ENCODE assay signal across 8 cellular contexts in the genomic region with DNA sequence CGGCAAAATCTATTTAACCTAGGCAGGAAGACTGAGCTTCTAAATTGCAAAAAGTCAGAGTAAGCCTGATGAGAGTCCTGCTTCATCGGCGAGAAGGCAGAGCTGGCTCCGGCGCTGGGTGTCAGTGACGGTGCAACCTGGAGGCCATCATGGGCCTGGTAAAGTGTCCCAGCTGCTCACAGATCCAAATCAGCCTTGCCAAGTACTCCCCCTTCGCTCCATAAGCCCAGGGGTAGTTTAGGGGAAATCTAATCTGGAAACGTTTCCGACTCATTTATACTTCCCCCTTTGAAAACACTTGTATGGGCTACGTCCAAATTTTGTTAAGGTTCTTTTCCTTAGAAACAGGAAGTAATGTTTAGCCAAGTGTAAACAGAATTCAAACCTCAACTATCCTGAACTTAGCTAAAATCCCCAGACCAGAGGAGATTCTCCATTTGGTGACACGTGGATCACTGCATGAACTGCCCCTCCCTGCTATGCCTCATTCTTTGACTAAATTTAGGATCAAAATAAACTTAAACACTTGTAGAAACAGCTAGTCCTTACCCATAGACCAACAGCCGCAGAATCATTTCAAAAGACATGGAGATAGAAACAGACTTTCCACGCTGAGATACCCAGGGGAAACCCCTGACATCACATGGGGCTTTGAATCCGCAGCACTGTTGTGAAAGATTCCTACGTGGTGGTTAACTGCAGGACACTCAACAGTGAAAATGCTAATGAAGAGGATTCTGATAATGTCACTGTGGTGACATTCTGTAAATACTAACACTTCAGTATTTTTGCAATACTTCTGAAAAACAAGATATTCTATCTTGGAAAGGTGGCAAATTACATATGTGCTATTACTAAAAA.
DNase-seq lines count a peak whose midpoint lies in the region; ATAC-seq lines count a peak whose summit lies in the region.

No MANE protein-coding gene starts in this region.

- peak overlapping the region; percentile 9 to 33 (median 17) for H3K4me3 ChIP-seq in subcutaneous abdominal adipose tissue (ENCODE audit: low read depth in 1 of 5, low read length in 5 of 5)

- H3K27me3 ChIP-seq in subcutaneous abdominal adipose tissue (ENCODE audit: control insufficient read depth in 5 of 5, insufficient read depth in 4 of 5, low read length in 5 of 5) = no peaks in the 10 kb centered on the region

- peaks cover 51 to 80% (median 63%) of the 10 kb centered on the region in 5 donors for H3K36me3 ChIP-seq in subcutaneous abdominal adipose tissue (ENCODE audit: control insufficient read depth in 5 of 5, insufficient read depth in 5 of 5, low read length in 5 of 5)

- H3K36me3 Mint-ChIP-seq in activated naive CD4-positive, alpha-beta T cell treated with anti-CD3 and anti-CD28 coated beads for 36 hours (ENCODE audit: low read depth) = peaks cover 11% of the 10 kb centered on the region
- peaks cover 65% of the 10 kb centered on the region for H3K36me3 Mint-ChIP-seq in activated T-helper 17 cell treated with anti-CD3 and anti-CD28 coated beads, Interleukin-2, amount 50 U/mL, for 72 hours (ENCODE audit: low read depth)

- peak overlapping the region in 4 of 5 donors; percentile 16 to 61 (median 54) for H3K9ac ChIP-seq in subcutaneous abdominal adipose tissue (ENCODE audit: low read length in 5 of 5)

- peaks cover 25% of the 10 kb centered on the region for H3K4me1 Mint-ChIP-seq in activated naive CD4-positive, alpha-beta T cell treated with anti-CD3 and anti-CD28 coated beads for 36 hours (ENCODE audit: low read depth)
- peaks cover 14% of the 10 kb centered on the region for H3K4me1 Mint-ChIP-seq in activated T-helper 17 cell treated with anti-CD3 and anti-CD28 coated beads, Interleukin-2, amount 50 U/mL, for 72 hours

- CTCF ChIA-PET in activated naive CD4-positive, alpha-beta T cell treated with anti-CD3 and anti-CD28 coated beads for 36 hours (lab: Charles Lee) = interaction anchor here (0.5 kb wide), 1 partner anchor 1242 kb away, joined by 3 read pairs; no protein-coding TSS in a partner anchor

- H3K4me3 Mint-ChIP-seq in activated naive CD4-positive, alpha-beta T cell treated with anti-CD3 and anti-CD28 coated beads for 36 hours = no peak overlapping the region
- peak overlapping the region; percentile 70 for H3K4me3 Mint-ChIP-seq in activated T-helper 17 cell treated with anti-CD3 and anti-CD28 coated beads, Interleukin-2, amount 50 U/mL, for 72 hours

- intact Hi-C loops in activated naive CD4-positive, alpha-beta T cell treated with anti-CD3 and anti-CD28 coated beads for 36 hours (cut with micrococcal nuclease) = loop anchor here (1.0 kb wide), 7 partner anchors 16 to 165 kb away; no protein-coding TSS in a partner anchor

- peaks cover 0 to 32% (median 19%) of the 10 kb centered on the region in 5 donors for H3K4me1 ChIP-seq in subcutaneous abdominal adipose tissue (ENCODE audit: control insufficient read depth in 5 of 5, insufficient read depth in 5 of 5, low read length in 5 of 5)

- peak overlapping the region; percentile 73 for H3K27ac Mint-ChIP-seq in activated naive CD4-positive, alpha-beta T cell treated with anti-CD3 and anti-CD28 coated beads for 36 hours
- H3K27ac Mint-ChIP-seq in activated T-helper 17 cell treated with anti-CD3 and anti-CD28 coated beads, Interleukin-2, amount 50 U/mL, for 72 hours = peak overlapping the region; percentile 91

- H3K9me3 ChIP-seq in subcutaneous abdominal adipose tissue (ENCODE audit: control insufficient read depth in 5 of 5, low read length in 5 of 5) = no peaks in the 10 kb centered on the region

- ATAC-seq in HG03469 (IDR thresholded peaks at IDR 0.05; ENCODE audit: unreplicated experiment) = peak; percentile 47
- peak; percentile 90 for ATAC-seq in activated T-helper 17 cell treated with anti-CD3 and anti-CD28 coated beads, Interleukin-2, amount 50 U/mL, for 72 hours (replicated peaks)

- peak; percentile 71 for DNase-seq in activated naive CD4-positive, alpha-beta T cell treated with anti-CD3 and anti-CD28 coated beads for 36 hours
- DNase-seq in activated naive CD4-positive, alpha-beta T cell (lab: John Stamatoyannopoulos, UW) = no peak
- peak; percentile 48 to 67 for DNase-seq in lung microvascular endothelial cell (ENCODE audit: low read depth in 2 of 2)
- DNase-seq in inferior parietal cortex (ENCODE audit: extremely low spot score) = no peak
- no peak for DNase-seq in GM19238 (ENCODE audit: insufficient read length, low spot score)

- H3K27me3 Mint-ChIP-seq in activated naive CD4-positive, alpha-beta T cell treated with anti-CD3 and anti-CD28 coated beads for 36 hours (ENCODE audit: low read depth) = no peaks in the 10 kb centered on the region
- no peaks in the 10 kb centered on the region for H3K27me3 Mint-ChIP-seq in activated T-helper 17 cell treated with anti-CD3 and anti-CD28 coated beads, Interleukin-2, amount 50 U/mL, for 72 hours

- H3K27ac ChIP-seq in subcutaneous abdominal adipose tissue (ENCODE audit: low read depth, low read length) = peak overlapping the region; percentile 90

- no peaks in the 10 kb centered on the region for H3K9me3 Mint-ChIP-seq in activated naive CD4-positive, alpha-beta T cell treated with anti-CD3 and anti-CD28 coated beads for 36 hours
- H3K9me3 Mint-ChIP-seq in activated T-helper 17 cell treated with anti-CD3 and anti-CD28 coated beads, Interleukin-2, amount 50 U/mL, for 72 hours = no peaks in the 10 kb centered on the region

Comparison
In these comparisons a context has a peak if more than half of its experiments do, and no peak if none do; other contexts are left out.
1. DNase-seq: peak in activated naive CD4-positive, alpha-beta T cell treated with anti-CD3 and anti-CD28 coated beads for 36 hours (single experiment) and lung microvascular endothelial cell (2 of 2); none in activated naive CD4-positive, alpha-beta T cell (0 of 4), inferior parietal cortex (single experiment) and GM19238 (single experiment).